ENCODE assay signal across 8 cellular contexts in the genomic region with DNA sequence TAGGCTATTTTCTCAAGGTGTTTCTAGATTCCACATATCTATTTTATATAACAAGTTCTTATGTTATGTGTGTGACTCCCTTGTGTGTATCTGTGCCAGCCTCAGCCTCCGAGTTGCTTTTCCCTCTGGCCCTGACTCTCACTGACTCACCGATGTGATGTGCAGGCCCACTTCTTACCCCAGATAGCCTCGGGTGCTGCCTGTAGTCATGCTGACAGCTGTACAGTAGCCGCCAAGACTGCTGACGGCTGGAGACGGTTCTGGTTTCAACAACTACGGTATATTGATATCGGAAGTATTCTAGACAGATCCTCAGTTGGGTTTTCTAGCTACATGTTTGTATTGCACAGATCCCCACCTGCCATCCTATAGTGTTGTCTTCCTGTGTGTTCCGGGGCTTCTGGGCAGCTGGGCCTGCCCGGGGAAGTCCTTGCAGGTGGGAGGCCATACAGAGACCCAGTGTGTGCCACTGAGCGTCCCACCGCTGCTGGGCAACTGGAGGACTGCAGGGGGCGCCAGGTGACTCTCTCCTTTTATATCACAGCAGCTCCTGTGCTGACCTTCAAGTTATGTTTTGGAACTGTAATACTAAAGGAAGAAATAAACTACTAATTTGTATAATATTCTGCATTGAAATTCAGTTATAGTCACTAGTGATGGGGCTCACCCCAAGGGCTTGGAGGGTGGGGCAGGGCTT. TPM values are rescaled to one million over a fixed set of nuclear protein-coding genes. Genes with fewer than 3 reads are reported as not detected.
DNase-seq lines count a peak whose midpoint lies in the region; ATAC-seq and TF ChIP-seq lines count a peak whose summit lies in the region.
"Not testable (repeated sequence)": the region's sequence is repeated elsewhere in the genome, so short reads cannot be mapped to it uniquely, and the experiment has no call there.

No MANE protein-coding gene starts in this region.

- peaks cover 67% of the 10 kb centered on the region for H3K4me1 ChIP-seq in OCI-LY3 (ENCODE audit: low read length)

- peaks cover 15% of the 10 kb centered on the region for H3K4me1 Mint-ChIP-seq in activated CD8-positive, alpha-beta memory T cell treated with anti-CD3 and anti-CD28 coated beads, Interleukin-2, amount 10 ng/mL, durations not matched to agents 7 days and 5 days
- H3K4me1 Mint-ChIP-seq in effector memory CD8-positive, alpha-beta T cell (ENCODE audit: low read depth in 2 of 2) = peaks cover 11 to 17% of the 10 kb centered on the region in 2 donors

- not testable (repeated sequence) for H3K27me3 Mint-ChIP-seq in activated CD8-positive, alpha-beta memory T cell treated with anti-CD3 and anti-CD28 coated beads, Interleukin-2, amount 10 ng/mL, durations not matched to agents 7 days and 5 days; effector memory CD8-positive, alpha-beta T cell

- not testable (repeated sequence) for H3K36me3 Mint-ChIP-seq in activated CD8-positive, alpha-beta memory T cell treated with anti-CD3 and anti-CD28 coated beads, Interleukin-2, amount 10 ng/mL, durations not matched to agents 7 days and 5 days; effector memory CD8-positive, alpha-beta T cell (ENCODE audit: insufficient read depth)

- CTCF ChIA-PET in activated CD8-positive, alpha-beta memory T cell treated with anti-CD3 and anti-CD28 coated beads, Interleukin-2, amount 10 ng/mL, durations not matched to agents 7 days and 5 days (lab: Charles Lee) = interaction anchor here (1.0 to 1.9 kb wide), 3 partner anchors 51 to 251 kb away, joined by 3 to 4 read pairs (median 3); no protein-coding TSS in a partner anchor

- not testable (repeated sequence) for H3K27me3 ChIP-seq in OCI-LY3 (ENCODE audit: low read depth, low read length)

- H3K4me3 ChIP-seq in OCI-LY3 (ENCODE audit: low read length) = peak overlapping the region; percentile 44
- not testable (repeated sequence) for H3K4me3 ChIP-seq in retinal pigment epithelial cell (ENCODE audit: low read length)

- peak; percentile 47 for DNase-seq in 8988T
- DNase-seq in GM10266 (ENCODE audit: extremely low spot score) = not testable (repeated sequence)
- DNase-seq in activated CD8-positive, alpha-beta memory T cell treated with anti-CD3 and anti-CD28 coated beads, Interleukin-2, amount 10 ng/mL, durations not matched to agents 7 days and 5 days = peak; percentile 62
- DNase-seq in effector memory CD8-positive, alpha-beta T cell = peak in 2 of 3 experiments; percentile 19 to 30
- peak; percentile 80 for DNase-seq in islet precursor cell
- DNase-seq in retinal pigment epithelial cell (ENCODE audit: low read depth) = peak; percentile 10

- H3K27ac ChIP-seq in OCI-LY3 (ENCODE audit: low read length) = peak overlapping the region; percentile 93

- ATAC-seq in HG02938 (IDR thresholded peaks at IDR 0.05; ENCODE audit: unreplicated experiment) = peak; percentile 6
- peak; percentile 58 for ATAC-seq in activated CD8-positive, alpha-beta memory T cell treated with anti-CD3 and anti-CD28 coated beads, Interleukin-2, amount 10 ng/mL, durations not matched to agents 7 days and 5 days
- peak; percentile 49 for ATAC-seq in effector memory CD8-positive, alpha-beta T cell (replicated peaks)

- H3K9me3 ChIP-seq in OCI-LY3 (ENCODE audit: insufficient read depth, low read length) = not testable (repeated sequence)

- not testable (repeated sequence) for H4K20me1 ChIP-seq in OCI-LY3 (ENCODE audit: insufficient read depth, low read length)

- not testable (repeated sequence) for H2AFZ ChIP-seq in OCI-LY3 (ENCODE audit: low read depth, low read length)

- not testable (repeated sequence) for H3K27ac Mint-ChIP-seq in activated CD8-positive, alpha-beta memory T cell treated with anti-CD3 and anti-CD28 coated beads, Interleukin-2, amount 10 ng/mL, durations not matched to agents 7 days and 5 days; effector memory CD8-positive, alpha-beta T cell

- not testable (repeated sequence) for H3K4me3 Mint-ChIP-seq in activated CD8-positive, alpha-beta memory T cell treated with anti-CD3 and anti-CD28 coated beads, Interleukin-2, amount 10 ng/mL, durations not matched to agents 7 days and 5 days; effector memory CD8-positive, alpha-beta T cell

- H3K36me3 ChIP-seq in OCI-LY3 (replicated peaks; ENCODE audit: low read depth, low read length) = not testable (repeated sequence)

- H3K79me2 ChIP-seq in OCI-LY3 (ENCODE audit: low read length) = not testable (repeated sequence)

- TF ChIP-seq CTCF in GM10266 (IDR thresholded peaks at IDR 0.05; ENCODE audit: control insufficient read depth, insufficient read depth, low read depth, missing control alignments) (peak; percentile 55), OCI-LY3 (IDR thresholded peaks at IDR 0.05; ENCODE audit: low read depth, low read length) (peak; percentile 49), retinal pigment epithelial cell (conservative IDR thresholded peaks at IDR 0.05; ENCODE audit: low read depth, low read length) (peak; percentile 49)

- H3K9ac ChIP-seq in OCI-LY3 (ENCODE audit: low read length) = peak overlapping the region; percentile 65; the same call in 1 of the 2 replicates

- not testable (repeated sequence) for H3K9me3 Mint-ChIP-seq in activated CD8-positive, alpha-beta memory T cell treated with anti-CD3 and anti-CD28 coated beads, Interleukin-2, amount 10 ng/mL, durations not matched to agents 7 days and 5 days (ENCODE audit: low read depth); effector memory CD8-positive, alpha-beta T cell

- H3K4me2 ChIP-seq in OCI-LY3 (ENCODE audit: low read length) = peak overlapping the region; percentile 71

RNA-seq across cellular contexts. Expression of gene ADAMTS7, which starts 55.2 kb away (rescaled TPM):
- total RNA-seq in activated CD8-positive, alpha-beta memory T cell treated with anti-CD3 and anti-CD28 coated beads, Interleukin-2, amount 10 ng/mL, durations not matched to agents 7 days and 5 days = under 1 TPM; 0.18 to 0.28 TPM

Comparison
In these comparisons a context has a peak if more than half of its experiments do, and no peak if none do; other contexts are left out.
1. ATAC-seq: peak in every context shown above with its lines; median percentile 58 in activated CD8-positive, alpha-beta memory T cell treated with anti-CD3 and anti-CD28 coated beads, Interleukin-2, amount 10 ng/mL, durations not matched to agents 7 days and 5 days; 49 in effector memory CD8-positive, alpha-beta T cell; 6 in HG02938.